ENCODE assay signal across 9 cellular contexts in genomic region chr12:95582230-95583058, GRCh38. TPM values are rescaled to one million over a fixed set of nuclear protein-coding genes. Genes with fewer than 3 reads are reported as not detected.
DNase-seq lines count a peak whose midpoint lies in the region; ATAC-seq and TF ChIP-seq lines count a peak whose summit lies in the region.
"Had no signal": no experiment of that assay in that cellular context is flagged by ENCODE, and none has a peak within 500 bp of the region (broad histone marks: within the 10 kb centered on the region; RNA-seq: fewer than 3 reads in every experiment).

No MANE protein-coding gene starts in this region.

- H3K27ac ChIP-seq in RWPE1 = no peak overlapping the region
- H3K27ac ChIP-seq in heart left ventricle = no peak overlapping the region
- H3K27ac ChIP-seq: BLaER1 treated with 17β-estradiol and CSF1 and Interleukin-3, amounts not matched to agents 10 nM and 100 nM had no signal

- H3K36me3 ChIP-seq in heart left ventricle = no peaks in the 10 kb centered on the region
- H3K36me3 ChIP-seq: BLaER1 treated with 17β-estradiol and CSF1 and Interleukin-3, amounts not matched to agents 10 nM and 100 nM had no signal

- peak; percentile 44 to 80 (median 59) for ATAC-seq in heart left ventricle
- no peak for ATAC-seq in esophagus mucosa

- POLR2A ChIA-PET in RWPE1 (lab: Yijun Ruan, JAX; ENCODE audit: low non-redundant PET) = no interaction called here

- 43 to 54% (median 49%) methylated on average over 8 of the region's 8 CpGs for WGBS in heart left ventricle, 4 donors

- H3K4me3 ChIP-seq in heart left ventricle = no peak overlapping the region
- H3K4me3 ChIP-seq: BLaER1 treated with 17β-estradiol and CSF1 and Interleukin-3, amounts not matched to agents 10 nM and 100 nM had no signal

- H3K4me1 ChIP-seq in heart left ventricle = no peaks in the 10 kb centered on the region

- DNase-seq in NCI-H510A treated with DMSO at 0.1 percent for 48 hours (lab: John Stamatoyannopoulos, UW) (peak; percentile 32), NCI-H510A (lab: John Stamatoyannopoulos, UW) (no peak), RWPE1 (ENCODE audit: low spot score) (peak; percentile 38), heart left ventricle (no peak), superior temporal gyrus (ENCODE audit: extremely low spot score) (peak; percentile 73), T-helper 9 cell (no peak)
- DNase-seq in activated CD4-positive, alpha-beta T cell treated with anti-CD3 and anti-CD28 coated beads for 1 hour = no peak

- CTCF ChIA-PET in RWPE1 (lab: Yijun Ruan, JAX) = interaction anchor here (0.6 to 1.5 kb wide), 10 partner anchors 46 to 267 kb away, joined by 3 to 8 read pairs (median 4); no protein-coding TSS in a partner anchor

- no peaks in the 10 kb centered on the region for H3K27me3 ChIP-seq in heart left ventricle
- H3K27me3 ChIP-seq: BLaER1 treated with 17β-estradiol and CSF1 and Interleukin-3, amounts not matched to agents 10 nM and 100 nM had no signal

- intact Hi-C loops in heart left ventricle (cut with DNase I) = loop anchor here (1.0 to 10.0 kb wide), 6 partner anchors 32 to 416 kb away; partner anchors contain the start of gene HAL (in 8 of the 10)

- peak; percentile 67 for TF ChIP-seq CTCF in RWPE1 (conservative IDR thresholded peaks at IDR 0.05; ENCODE audit: low read depth)
- TF ChIP-seq CTCF in heart left ventricle (IDR thresholded peaks at IDR 0.05) = peak; percentile 35 to 81 (median 73)

- H3K9me3 ChIP-seq in heart left ventricle = no peaks in the 10 kb centered on the region
- H3K9me3 ChIP-seq: BLaER1 treated with 17β-estradiol and CSF1 and Interleukin-3, amounts not matched to agents 10 nM and 100 nM had no signal

- TF ChIP-seq POLR2A in heart left ventricle (IDR thresholded peaks at IDR 0.05) = no peak

RNA-seq across cellular contexts. Expression of gene USP44, which starts 31.2 kb away (rescaled TPM):
- total RNA-seq in heart left ventricle (1 to 10 TPM in 1 of 9 donors, under 1 TPM in 5, not detected in 3; 0.09 to 1.2 (median 0.47) TPM), esophagus mucosa (not detected)
- polyA plus RNA-seq in heart left ventricle = under 1 TPM; 0.10 to 0.23 TPM

Comparison
In these comparisons a context has a peak if more than half of its experiments do, and no peak if none do; other contexts are left out.
1. DNase-seq: peak in NCI-H510A treated with DMSO at 0.1 percent for 48 hours (single experiment), RWPE1 (single experiment) and superior temporal gyrus (single experiment); none in NCI-H510A (single experiment), heart left ventricle (0 of 5), T-helper 9 cell (single experiment) and activated CD4-positive, alpha-beta T cell treated with anti-CD3 and anti-CD28 coated beads for 1 hour (single experiment).